In the genomic region with DNA sequence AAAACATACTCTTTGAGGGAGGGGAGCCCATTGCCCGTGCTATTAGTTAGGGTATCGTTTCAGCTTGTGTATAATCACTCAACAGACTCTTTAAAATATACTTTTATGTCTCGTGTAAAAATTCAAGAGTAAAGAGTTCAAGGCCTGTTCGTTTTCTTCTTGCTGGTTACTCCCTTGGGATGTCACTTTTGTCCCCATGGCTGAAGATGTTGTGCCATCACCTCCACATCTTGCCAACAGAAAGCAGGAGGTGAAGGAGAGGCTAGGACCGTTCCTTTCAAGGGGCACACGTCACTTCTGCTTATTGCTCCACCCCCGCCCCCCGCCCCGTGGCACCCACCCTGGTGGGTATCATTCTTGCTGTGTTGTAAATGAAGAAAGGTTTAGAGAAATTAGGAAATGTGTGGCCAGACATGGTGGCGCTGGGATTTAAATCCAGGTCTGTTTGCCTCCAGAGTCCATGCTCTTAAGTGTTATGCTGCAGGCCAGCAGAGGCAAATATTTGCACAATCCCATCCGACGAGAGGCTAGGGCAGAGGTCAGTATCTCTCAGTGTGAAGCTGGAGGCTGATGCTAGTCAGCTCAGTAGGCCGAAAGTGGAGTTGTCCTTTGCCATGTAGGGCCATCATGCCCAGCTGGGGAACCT, we compare ENCODE assay signal across 1 cellular context.
A peak's percentile ranks its signal among the peaks of the same experiment; 100 is the strongest.
TF ChIP-seq lines count a peak whose summit lies in the region.

No MANE protein-coding gene starts in this region.

TF ChIP-seq in HepG2, 621 proteins besides CTCF, POLR2A, EP300 and RAD21 (continued from another document and continues in another):
- TF ChIP-seq, protein P1, sequence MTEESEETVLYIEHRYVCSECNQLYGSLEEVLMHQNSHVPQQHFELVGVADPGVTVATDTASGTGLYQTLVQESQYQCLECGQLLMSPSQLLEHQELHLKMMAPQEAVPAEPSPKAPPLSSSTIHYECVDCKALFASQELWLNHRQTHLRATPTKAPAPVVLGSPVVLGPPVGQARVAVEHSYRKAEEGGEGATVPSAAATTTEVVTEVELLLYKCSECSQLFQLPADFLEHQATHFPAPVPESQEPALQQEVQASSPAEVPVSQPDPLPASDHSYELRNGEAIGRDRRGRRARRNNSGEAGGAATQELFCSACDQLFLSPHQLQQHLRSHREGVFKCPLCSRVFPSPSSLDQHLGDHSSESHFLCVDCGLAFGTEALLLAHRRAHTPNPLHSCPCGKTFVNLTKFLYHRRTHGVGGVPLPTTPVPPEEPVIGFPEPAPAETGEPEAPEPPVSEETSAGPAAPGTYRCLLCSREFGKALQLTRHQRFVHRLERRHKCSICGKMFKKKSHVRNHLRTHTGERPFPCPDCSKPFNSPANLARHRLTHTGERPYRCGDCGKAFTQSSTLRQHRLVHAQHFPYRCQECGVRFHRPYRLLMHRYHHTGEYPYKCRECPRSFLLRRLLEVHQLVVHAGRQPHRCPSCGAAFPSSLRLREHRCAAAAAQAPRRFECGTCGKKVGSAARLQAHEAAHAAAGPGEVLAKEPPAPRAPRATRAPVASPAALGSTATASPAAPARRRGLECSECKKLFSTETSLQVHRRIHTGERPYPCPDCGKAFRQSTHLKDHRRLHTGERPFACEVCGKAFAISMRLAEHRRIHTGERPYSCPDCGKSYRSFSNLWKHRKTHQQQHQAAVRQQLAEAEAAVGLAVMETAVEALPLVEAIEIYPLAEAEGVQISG (CRISPR knock-in tag; IDR thresholded peaks at IDR 0.05): peak; percentile 82
- TF ChIP-seq PLRG1 (conservative IDR thresholded peaks at IDR 0.05): no peak
- no peak for TF ChIP-seq DNMT3B (CRISPR knock-in tag; conservative IDR thresholded peaks at IDR 0.05)
- TF ChIP-seq RNF2 (conservative IDR thresholded peaks at IDR 0.05; ENCODE audit: low read depth): no peak
- no peak for TF ChIP-seq ATAD3A (CRISPR knock-in tag; IDR thresholded peaks at IDR 0.05)
- TF ChIP-seq ATF5 (CRISPR knock-in tag; IDR thresholded peaks at IDR 0.05; ENCODE audit: low read depth): no peak
- no peak for TF ChIP-seq ZNF674 (CRISPR knock-in tag; IDR thresholded peaks at IDR 0.05; ENCODE audit: low read depth)
- TF ChIP-seq ATF1 (CRISPR knock-in tag; IDR thresholded peaks at IDR 0.05): no peak
- TF ChIP-seq HMG20A (CRISPR knock-in tag; IDR thresholded peaks at IDR 0.05; ENCODE audit: borderline replicate concordance): peak; percentile 48; the same call in 1 of the 2 replicates
- TF ChIP-seq FUBP1 (CRISPR knock-in tag; IDR thresholded peaks at IDR 0.05; ENCODE audit: borderline replicate concordance): no peak
- peak; percentile 28; the same call in 1 of the 2 replicates for TF ChIP-seq FOXK1 (CRISPR knock-in tag; IDR thresholded peaks at IDR 0.05; ENCODE audit: borderline replicate concordance, low read depth)
- peak; percentile 53; the same call in 1 of the 3 replicates for TF ChIP-seq MXI1 (IDR thresholded peaks at IDR 0.05; ENCODE audit: borderline replicate concordance, low read depth, low read length)
- TF ChIP-seq ZFP82 (CRISPR knock-in tag; IDR thresholded peaks at IDR 0.05; ENCODE audit: borderline replicate concordance): no peak
- no peak for TF ChIP-seq ZNF737 (CRISPR knock-in tag; IDR thresholded peaks at IDR 0.05; ENCODE audit: borderline replicate concordance)
- TF ChIP-seq MAX (IDR thresholded peaks at IDR 0.05): peak; percentile 77
- TF ChIP-seq ZNF383 (CRISPR knock-in tag; IDR thresholded peaks at IDR 0.05; ENCODE audit: borderline replicate concordance): no peak
- TF ChIP-seq KLF11 (CRISPR knock-in tag; IDR thresholded peaks at IDR 0.05): no peak
- no peak for TF ChIP-seq ZNF205 (CRISPR knock-in tag; IDR thresholded peaks at IDR 0.05)
- TF ChIP-seq NR2C2 (CRISPR knock-in tag; IDR thresholded peaks at IDR 0.05; ENCODE audit: borderline replicate concordance): peak; percentile 77
- peak; percentile 45; the same call in 1 of the 2 replicates for TF ChIP-seq KAT8 (CRISPR knock-in tag; IDR thresholded peaks at IDR 0.05)
- TF ChIP-seq, protein P2, sequence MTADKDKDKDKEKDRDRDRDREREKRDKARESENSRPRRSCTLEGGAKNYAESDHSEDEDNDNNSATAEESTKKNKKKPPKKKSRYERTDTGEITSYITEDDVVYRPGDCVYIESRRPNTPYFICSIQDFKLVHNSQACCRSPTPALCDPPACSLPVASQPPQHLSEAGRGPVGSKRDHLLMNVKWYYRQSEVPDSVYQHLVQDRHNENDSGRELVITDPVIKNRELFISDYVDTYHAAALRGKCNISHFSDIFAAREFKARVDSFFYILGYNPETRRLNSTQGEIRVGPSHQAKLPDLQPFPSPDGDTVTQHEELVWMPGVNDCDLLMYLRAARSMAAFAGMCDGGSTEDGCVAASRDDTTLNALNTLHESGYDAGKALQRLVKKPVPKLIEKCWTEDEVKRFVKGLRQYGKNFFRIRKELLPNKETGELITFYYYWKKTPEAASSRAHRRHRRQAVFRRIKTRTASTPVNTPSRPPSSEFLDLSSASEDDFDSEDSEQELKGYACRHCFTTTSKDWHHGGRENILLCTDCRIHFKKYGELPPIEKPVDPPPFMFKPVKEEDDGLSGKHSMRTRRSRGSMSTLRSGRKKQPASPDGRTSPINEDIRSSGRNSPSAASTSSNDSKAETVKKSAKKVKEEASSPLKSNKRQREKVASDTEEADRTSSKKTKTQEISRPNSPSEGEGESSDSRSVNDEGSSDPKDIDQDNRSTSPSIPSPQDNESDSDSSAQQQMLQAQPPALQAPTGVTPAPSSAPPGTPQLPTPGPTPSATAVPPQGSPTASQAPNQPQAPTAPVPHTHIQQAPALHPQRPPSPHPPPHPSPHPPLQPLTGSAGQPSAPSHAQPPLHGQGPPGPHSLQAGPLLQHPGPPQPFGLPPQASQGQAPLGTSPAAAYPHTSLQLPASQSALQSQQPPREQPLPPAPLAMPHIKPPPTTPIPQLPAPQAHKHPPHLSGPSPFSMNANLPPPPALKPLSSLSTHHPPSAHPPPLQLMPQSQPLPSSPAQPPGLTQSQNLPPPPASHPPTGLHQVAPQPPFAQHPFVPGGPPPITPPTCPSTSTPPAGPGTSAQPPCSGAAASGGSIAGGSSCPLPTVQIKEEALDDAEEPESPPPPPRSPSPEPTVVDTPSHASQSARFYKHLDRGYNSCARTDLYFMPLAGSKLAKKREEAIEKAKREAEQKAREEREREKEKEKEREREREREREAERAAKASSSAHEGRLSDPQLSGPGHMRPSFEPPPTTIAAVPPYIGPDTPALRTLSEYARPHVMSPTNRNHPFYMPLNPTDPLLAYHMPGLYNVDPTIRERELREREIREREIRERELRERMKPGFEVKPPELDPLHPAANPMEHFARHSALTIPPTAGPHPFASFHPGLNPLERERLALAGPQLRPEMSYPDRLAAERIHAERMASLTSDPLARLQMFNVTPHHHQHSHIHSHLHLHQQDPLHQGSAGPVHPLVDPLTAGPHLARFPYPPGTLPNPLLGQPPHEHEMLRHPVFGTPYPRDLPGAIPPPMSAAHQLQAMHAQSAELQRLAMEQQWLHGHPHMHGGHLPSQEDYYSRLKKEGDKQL (CRISPR knock-in tag; IDR thresholded peaks at IDR 0.05; ENCODE audit: low read depth): 0 out of 2 replicates have a peak, but pooled peaks have one; percentile 61
- TF ChIP-seq, protein P3, sequence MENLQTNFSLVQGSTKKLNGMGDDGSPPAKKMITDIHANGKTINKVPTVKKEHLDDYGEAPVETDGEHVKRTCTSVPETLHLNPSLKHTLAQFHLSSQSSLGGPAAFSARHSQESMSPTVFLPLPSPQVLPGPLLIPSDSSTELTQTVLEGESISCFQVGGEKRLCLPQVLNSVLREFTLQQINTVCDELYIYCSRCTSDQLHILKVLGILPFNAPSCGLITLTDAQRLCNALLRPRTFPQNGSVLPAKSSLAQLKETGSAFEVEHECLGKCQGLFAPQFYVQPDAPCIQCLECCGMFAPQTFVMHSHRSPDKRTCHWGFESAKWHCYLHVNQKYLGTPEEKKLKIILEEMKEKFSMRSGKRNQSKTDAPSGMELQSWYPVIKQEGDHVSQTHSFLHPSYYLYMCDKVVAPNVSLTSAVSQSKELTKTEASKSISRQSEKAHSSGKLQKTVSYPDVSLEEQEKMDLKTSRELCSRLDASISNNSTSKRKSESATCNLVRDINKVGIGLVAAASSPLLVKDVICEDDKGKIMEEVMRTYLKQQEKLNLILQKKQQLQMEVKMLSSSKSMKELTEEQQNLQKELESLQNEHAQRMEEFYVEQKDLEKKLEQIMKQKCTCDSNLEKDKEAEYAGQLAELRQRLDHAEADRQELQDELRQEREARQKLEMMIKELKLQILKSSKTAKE (CRISPR knock-in tag; IDR thresholded peaks at IDR 0.05; ENCODE audit: borderline replicate concordance): peak; percentile 74
- TF ChIP-seq, protein P4, sequence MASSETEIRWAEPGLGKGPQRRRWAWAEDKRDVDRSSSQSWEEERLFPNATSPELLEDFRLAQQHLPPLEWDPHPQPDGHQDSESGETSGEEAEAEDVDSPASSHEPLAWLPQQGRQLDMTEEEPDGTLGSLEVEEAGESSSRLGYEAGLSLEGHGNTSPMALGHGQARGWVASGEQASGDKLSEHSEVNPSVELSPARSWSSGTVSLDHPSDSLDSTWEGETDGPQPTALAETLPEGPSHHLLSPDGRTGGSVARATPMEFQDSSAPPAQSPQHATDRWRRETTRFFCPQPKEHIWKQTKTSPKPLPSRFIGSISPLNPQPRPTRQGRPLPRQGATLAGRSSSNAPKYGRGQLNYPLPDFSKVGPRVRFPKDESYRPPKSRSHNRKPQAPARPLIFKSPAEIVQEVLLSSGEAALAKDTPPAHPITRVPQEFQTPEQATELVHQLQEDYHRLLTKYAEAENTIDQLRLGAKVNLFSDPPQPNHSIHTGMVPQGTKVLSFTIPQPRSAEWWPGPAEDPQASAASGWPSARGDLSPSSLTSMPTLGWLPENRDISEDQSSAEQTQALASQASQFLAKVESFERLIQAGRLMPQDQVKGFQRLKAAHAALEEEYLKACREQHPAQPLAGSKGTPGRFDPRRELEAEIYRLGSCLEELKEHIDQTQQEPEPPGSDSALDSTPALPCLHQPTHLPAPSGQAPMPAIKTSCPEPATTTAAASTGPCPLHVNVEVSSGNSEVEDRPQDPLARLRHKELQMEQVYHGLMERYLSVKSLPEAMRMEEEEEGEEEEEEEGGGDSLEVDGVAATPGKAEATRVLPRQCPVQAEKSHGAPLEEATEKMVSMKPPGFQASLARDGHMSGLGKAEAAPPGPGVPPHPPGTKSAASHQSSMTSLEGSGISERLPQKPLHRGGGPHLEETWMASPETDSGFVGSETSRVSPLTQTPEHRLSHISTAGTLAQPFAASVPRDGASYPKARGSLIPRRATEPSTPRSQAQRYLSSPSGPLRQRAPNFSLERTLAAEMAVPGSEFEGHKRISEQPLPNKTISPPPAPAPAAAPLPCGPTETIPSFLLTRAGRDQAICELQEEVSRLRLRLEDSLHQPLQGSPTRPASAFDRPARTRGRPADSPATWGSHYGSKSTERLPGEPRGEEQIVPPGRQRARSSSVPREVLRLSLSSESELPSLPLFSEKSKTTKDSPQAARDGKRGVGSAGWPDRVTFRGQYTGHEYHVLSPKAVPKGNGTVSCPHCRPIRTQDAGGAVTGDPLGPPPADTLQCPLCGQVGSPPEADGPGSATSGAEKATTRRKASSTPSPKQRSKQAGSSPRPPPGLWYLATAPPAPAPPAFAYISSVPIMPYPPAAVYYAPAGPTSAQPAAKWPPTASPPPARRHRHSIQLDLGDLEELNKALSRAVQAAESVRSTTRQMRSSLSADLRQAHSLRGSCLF (CRISPR knock-in tag; IDR thresholded peaks at IDR 0.05; ENCODE audit: borderline replicate concordance): no peak
- 0 out of 2 replicates have a peak, but pooled peaks have one; percentile 18 for TF ChIP-seq ZNF550 (CRISPR knock-in tag; IDR thresholded peaks at IDR 0.05; ENCODE audit: borderline replicate concordance)
- TF ChIP-seq FOXC1 (CRISPR knock-in tag; IDR thresholded peaks at IDR 0.05; ENCODE audit: borderline replicate concordance): no peak
- TF ChIP-seq, protein P5, sequence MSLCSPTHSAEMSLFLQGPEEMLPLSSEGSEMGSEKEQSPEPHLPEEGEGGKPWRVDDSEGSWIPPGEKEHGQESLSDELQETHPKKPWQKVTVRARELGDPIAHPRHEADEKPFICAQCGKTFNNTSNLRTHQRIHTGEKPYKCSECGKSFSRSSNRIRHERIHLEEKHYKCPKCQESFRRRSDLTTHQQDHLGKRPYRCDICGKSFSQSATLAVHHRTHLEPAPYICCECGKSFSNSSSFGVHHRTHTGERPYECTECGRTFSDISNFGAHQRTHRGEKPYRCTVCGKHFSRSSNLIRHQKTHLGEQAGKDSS (CRISPR knock-in tag; IDR thresholded peaks at IDR 0.05; ENCODE audit: borderline replicate concordance, low read depth): peak; percentile 60; the same call in 1 of the 2 replicates
- no peak for TF ChIP-seq MTA3 (CRISPR knock-in tag; IDR thresholded peaks at IDR 0.05)
- no peak for TF ChIP-seq AGO1 (IDR thresholded peaks at IDR 0.05; ENCODE audit: low read depth, low read length, poor library complexity, severe bottlenecking)
- no peak for TF ChIP-seq GPN1 (CRISPR knock-in tag; IDR thresholded peaks at IDR 0.05; ENCODE audit: borderline replicate concordance)
- 0 out of 2 replicates have a peak, but pooled peaks have one; percentile 64 for TF ChIP-seq ZNF329 (CRISPR knock-in tag; IDR thresholded peaks at IDR 0.05; ENCODE audit: low read depth)
- no peak for TF ChIP-seq ZNF781 (CRISPR knock-in tag; IDR thresholded peaks at IDR 0.05; ENCODE audit: borderline replicate concordance, not compliant biosample characterization)
- TF ChIP-seq ZFYVE20 (CRISPR knock-in tag; IDR thresholded peaks at IDR 0.05; ENCODE audit: borderline replicate concordance, low read depth): no peak
- TF ChIP-seq RELA (CRISPR knock-in tag; IDR thresholded peaks at IDR 0.05): no peak
- no peak for TF ChIP-seq ZNF709 (CRISPR knock-in tag; IDR thresholded peaks at IDR 0.05)
- no peak for TF ChIP-seq NFE2L1 (CRISPR knock-in tag; IDR thresholded peaks at IDR 0.05; ENCODE audit: borderline replicate concordance)
- no peak for TF ChIP-seq GABPA (IDR thresholded peaks at IDR 0.05; ENCODE audit: low read depth, low read length)
- no peak for TF ChIP-seq GABPA (CRISPR knock-in tag; IDR thresholded peaks at IDR 0.05; ENCODE audit: low read depth)
- TF ChIP-seq ZFP90 (CRISPR knock-in tag; IDR thresholded peaks at IDR 0.05; ENCODE audit: borderline replicate concordance): peak; percentile 39; the same call in 1 of the 2 replicates
- TF ChIP-seq NCOA1 (CRISPR knock-in tag; IDR thresholded peaks at IDR 0.05): no peak
- TF ChIP-seq MED1 (CRISPR knock-in tag; IDR thresholded peaks at IDR 0.05): peak; percentile 88
